Comparison of ENCODE assay signal across 27 cellular contexts in genomic region chr6:89657445-89658158, GRCh38.
"Had no signal": no experiment of that assay in that cellular context is flagged by ENCODE, and none has a peak within 500 bp of the region (broad histone marks: within the 10 kb centered on the region; RNA-seq: fewer than 3 reads in every experiment).

No MANE protein-coding gene starts in this region.

- H3K27me3 Mint-ChIP-seq: activated CD4-positive, alpha-beta T cell treated with anti-CD3 and anti-CD28 coated beads, Interleukin-2, amount 10 ng/mL, durations not matched to agents 7 days and 5 days; activated CD8-positive, alpha-beta memory T cell treated with anti-CD3 and anti-CD28 coated beads, Interleukin-2, amount 10 ng/mL, durations not matched to agents 7 days and 5 days; activated CD8-positive, alpha-beta T cell treated with anti-CD3 and anti-CD28 coated beads for 36 hours; activated naive CD4-positive, alpha-beta T cell treated with anti-CD3 and anti-CD28 coated beads, Interleukin-2, amount 50 U/mL, for 24 hours; progenitor cell of endocrine pancreas had no signal

- FAIRE-seq: colon had no signal

- H3K4me1 ChIP-seq: adrenal gland, ascending aorta had no signal

- DNase-seq: activated CD4-positive, alpha-beta T cell treated with anti-CD3 and anti-CD28 coated beads, Interleukin-2, amount 10 ng/mL, durations not matched to agents 7 days and 5 days; activated CD4-positive, CD25-positive, alpha-beta regulatory T cell treated with anti-CD3 and anti-CD28 coated beads, Interleukin-2, amount 50 U/mL, for 72 hours; activated CD8-positive, alpha-beta memory T cell treated with anti-CD3 and anti-CD28 coated beads, Interleukin-2, amount 10 ng/mL, durations not matched to agents 7 days and 5 days; activated CD8-positive, alpha-beta T cell treated with anti-CD3 and anti-CD28 coated beads for 36 hours; activated gamma-delta T cell; activated T-cell treated with anti-CD3 and anti-CD28 coated beads for 4 hours; adrenal gland; brain microvascular endothelial cell; central memory CD4-positive, alpha-beta T cell; dorsolateral prefrontal cortex; foreskin fibroblast; hippocampal formation; left ventricle myocardium superior; mammary epithelial cell; midbrain; natural killer cell; retina; stimulated activated CD4-positive, alpha-beta T cell treated with anti-CD3 and anti-CD28 coated beads, Interleukin-4, amount 100 ng/mL, for 24 hours; stimulated activated naive CD4-positive, alpha-beta T cell treated with Interleukin-2 at 50 U/mL for 16 hours; SW 1271; T-helper 2 cell had no signal

- H3K4me3 Mint-ChIP-seq: activated CD4-positive, alpha-beta T cell treated with anti-CD3 and anti-CD28 coated beads, Interleukin-2, amount 10 ng/mL, durations not matched to agents 7 days and 5 days; activated CD8-positive, alpha-beta memory T cell treated with anti-CD3 and anti-CD28 coated beads, Interleukin-2, amount 10 ng/mL, durations not matched to agents 7 days and 5 days; activated CD8-positive, alpha-beta T cell treated with anti-CD3 and anti-CD28 coated beads for 36 hours; activated naive CD4-positive, alpha-beta T cell treated with anti-CD3 and anti-CD28 coated beads, Interleukin-2, amount 50 U/mL, for 24 hours; activated T-helper 1 cell treated with anti-CD3 and anti-CD28 coated beads, Interleukin-12 subunit alpha, Interleukin-12 subunit beta, Interleukin-2, Interleukin-4 antibody, amounts not matched to agents 30 ng/mL and 10 ng/mL and 1 ng/mL, durations not matched to agents 14 hours and 24 hours and 36 hours; natural killer cell had no signal

- H3K9me3 Mint-ChIP-seq: activated CD4-positive, alpha-beta T cell treated with anti-CD3 and anti-CD28 coated beads, Interleukin-2, amount 10 ng/mL, durations not matched to agents 7 days and 5 days; activated CD8-positive, alpha-beta T cell treated with anti-CD3 and anti-CD28 coated beads for 36 hours; activated naive CD4-positive, alpha-beta T cell treated with anti-CD3 and anti-CD28 coated beads, Interleukin-2, amount 50 U/mL, for 24 hours; activated T-helper 1 cell treated with anti-CD3 and anti-CD28 coated beads, Interleukin-12 subunit alpha, Interleukin-12 subunit beta, Interleukin-2, Interleukin-4 antibody, amounts not matched to agents 30 ng/mL and 10 ng/mL and 1 ng/mL, durations not matched to agents 14 hours and 24 hours and 36 hours; natural killer cell had no signal

- H3K27ac Mint-ChIP-seq: activated CD4-positive, alpha-beta T cell treated with anti-CD3 and anti-CD28 coated beads, Interleukin-2, amount 10 ng/mL, durations not matched to agents 7 days and 5 days; activated CD8-positive, alpha-beta T cell treated with anti-CD3 and anti-CD28 coated beads for 36 hours; activated naive CD4-positive, alpha-beta T cell treated with anti-CD3 and anti-CD28 coated beads, Interleukin-2, amount 50 U/mL, for 24 hours; activated T-helper 1 cell treated with anti-CD3 and anti-CD28 coated beads, Interleukin-12 subunit alpha, Interleukin-12 subunit beta, Interleukin-2, Interleukin-4 antibody, amounts not matched to agents 30 ng/mL and 10 ng/mL and 1 ng/mL, durations not matched to agents 14 hours and 24 hours and 36 hours had no signal

- H3K9me3 ChIP-seq: adrenal gland, ascending aorta had no signal

- H3K27me3 ChIP-seq: adrenal gland, ascending aorta, brain microvascular endothelial cell, dorsolateral prefrontal cortex had no signal

- H3K4me3 ChIP-seq: adrenal gland, ascending aorta, dorsolateral prefrontal cortex had no signal

- ATAC-seq: activated CD8-positive, alpha-beta memory T cell treated with anti-CD3 and anti-CD28 coated beads, Interleukin-2, amount 10 ng/mL, durations not matched to agents 7 days and 5 days; activated CD8-positive, alpha-beta T cell treated with anti-CD3 and anti-CD28 coated beads for 36 hours; left ventricle myocardium superior; natural killer cell had no signal

- H3K4me1 Mint-ChIP-seq: activated CD4-positive, alpha-beta T cell treated with anti-CD3 and anti-CD28 coated beads, Interleukin-2, amount 10 ng/mL, durations not matched to agents 7 days and 5 days; activated CD8-positive, alpha-beta memory T cell treated with anti-CD3 and anti-CD28 coated beads, Interleukin-2, amount 10 ng/mL, durations not matched to agents 7 days and 5 days; activated naive CD4-positive, alpha-beta T cell treated with anti-CD3 and anti-CD28 coated beads, Interleukin-2, amount 50 U/mL, for 24 hours; natural killer cell had no signal

- H3K27ac ChIP-seq: adrenal gland, ascending aorta, brain microvascular endothelial cell, epithelial cell of prostate had no signal
